ENCODE assay signal across 17 cellular contexts in the genomic region with DNA sequence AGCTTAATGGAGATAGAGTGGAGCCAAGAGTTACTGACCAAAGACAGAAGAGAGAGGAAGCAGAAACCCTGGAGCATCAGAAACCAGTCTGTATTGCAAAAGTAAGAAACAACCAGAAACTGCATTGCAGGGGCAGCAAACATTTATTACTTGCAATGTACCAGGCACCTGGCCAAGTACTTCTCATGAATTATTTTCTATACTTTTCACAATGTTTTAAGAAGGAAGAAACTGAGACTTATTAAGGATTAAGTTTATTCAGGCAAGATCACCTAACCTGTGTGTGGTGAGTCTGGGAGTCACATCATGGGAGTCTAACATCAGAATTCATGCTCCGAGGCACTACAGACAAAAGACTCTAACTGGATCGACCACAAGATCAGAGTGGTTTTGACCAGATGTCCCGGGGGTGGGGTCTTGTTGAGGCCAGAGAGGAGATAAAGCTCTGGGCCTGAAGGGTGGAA. TPM values are rescaled to one million over a fixed set of nuclear protein-coding genes. Genes with fewer than 3 reads are reported as not detected.
DNase-seq lines count a peak whose midpoint lies in the region; ATAC-seq and TF ChIP-seq lines count a peak whose summit lies in the region.
"Had no signal": no experiment of that assay in that cellular context is flagged by ENCODE, and none has a peak within 500 bp of the region (broad histone marks: within the 10 kb centered on the region; RNA-seq: fewer than 3 reads in every experiment).

No MANE protein-coding gene starts in this region.

- no peak for TF ChIP-seq RAD21 in IMR-90 (IDR thresholded peaks at IDR 0.05; ENCODE audit: low read length)

- H2BK15ac ChIP-seq in IMR-90 (ENCODE audit: low read depth, low read length) (peak overlapping the region; percentile 92; the same call in 2 of the 3 replicates), mesenchymal stem cell (ENCODE audit: low read depth, poor library complexity, severe bottlenecking) (no peak overlapping the region)

- no CpG with 5 or more reads among the region's 3 CpGs for WGBS in IMR-90 (ENCODE audit: extremely low coverage in 2 of 2, insufficient read length in 1 of 2), 2 experiments
- WGBS in mesenchymal stem cell: 92% methylated on average over 3 of the region's 3 CpGs

- H3K27ac ChIP-seq in IMR-90 (ENCODE audit: insufficient read depth, low read length) (peak overlapping the region; percentile 87), mesenchymal stem cell (ENCODE audit: low read length, poor library complexity, severe bottlenecking) (peak overlapping the region; percentile 83)
- H3K27ac ChIP-seq: C4-2B, spleen, vagina had no signal

- H4K20me1 ChIP-seq in IMR-90 (ENCODE audit: insufficient read depth, low read length): no peaks in the 10 kb centered on the region

- no peaks in the 10 kb centered on the region for H3K27me3 ChIP-seq in IMR-90 (ENCODE audit: control insufficient read depth, insufficient read depth, low read length)
- peaks cover 0 to 13% of the 10 kb centered on the region in 2 experiments for H3K27me3 ChIP-seq in mesenchymal stem cell (ENCODE audit: control insufficient read depth in 1 of 2, insufficient read depth in 1 of 2, low read length in 2 of 2)
- H3K27me3 ChIP-seq: spleen, vagina had no signal

- POLR2A ChIA-PET in IMR-90 (lab: Charles Lee; ENCODE audit: unreplicated experiment): interaction anchor here (0.6 kb wide), 1 partner anchor 12 kb away, joined by 3 read pairs; no protein-coding TSS in a partner anchor

- TF ChIP-seq POLR2A in IMR-90 (IDR thresholded peaks at IDR 0.05; ENCODE audit: low read depth, low read length): no peak

- H4K8ac ChIP-seq in IMR-90 (ENCODE audit: low read depth in 2 of 2, low read length in 2 of 2): peak overlapping the region; percentile 66 to 74
- no peak overlapping the region for H4K8ac ChIP-seq in mesenchymal stem cell (ENCODE audit: low read length)

- no TSS peak for BruUV-seq in IMR-90 (replicated peaks; lab: Mats Ljungman, UMichigan)

- no peak overlapping the region for H3K9ac ChIP-seq in IMR-90 (ENCODE audit: low read depth, low read length)
- H3K9ac ChIP-seq in mesenchymal stem cell (ENCODE audit: low read length): no peak overlapping the region

- peaks cover 3 to 51% of the 10 kb centered on the region in 2 experiments; a peak in 2 of 4 replicates for H3K79me1 ChIP-seq in IMR-90 (ENCODE audit: low read depth in 1 of 2, low read length in 2 of 2)
- peaks cover 2% of the 10 kb centered on the region for H3K79me1 ChIP-seq in mesenchymal stem cell (replicated peaks; ENCODE audit: low read length, poor library complexity, severe bottlenecking)

- H3K14ac ChIP-seq in IMR-90 (replicated peaks; ENCODE audit: low read depth, low read length) (peak overlapping the region; percentile 93), mesenchymal stem cell (ENCODE audit: low read length in 2 of 2) (no peak overlapping the region)

- dilution Hi-C loops in IMR-90 (cut with HindIII; ENCODE audit: low sequenced_read_pairs, unreplicated experiment): no loop called here

- H3K4me3 ChIP-seq in AG09309 (ENCODE audit: control insufficient read depth, low read depth, low read length): no peak overlapping the region
- H3K4me3 ChIP-seq in IMR-90 (ENCODE audit: insufficient read depth, low read depth, low read length): no peak overlapping the region
- H3K4me3 ChIP-seq in choroid plexus epithelial cell (ENCODE audit: low read depth, low read length): no peak overlapping the region
- H3K4me3 ChIP-seq in mesenchymal stem cell (ENCODE audit: insufficient read depth in 1 of 2, low read depth in 1 of 2, low read length in 2 of 2): no peak overlapping the region
- H3K4me3 ChIP-seq: spleen, vagina had no signal

- ATAC-seq in IMR-90 (ENCODE audit: low read depth): no peak
- no peak for ATAC-seq in HG02884 (IDR thresholded peaks at IDR 0.05; ENCODE audit: unreplicated experiment)

- in situ Hi-C loops in IMR-90 (cut with MboI; ENCODE audit: low sequenced_read_pairs): no loop called here

- TF ChIP-seq CTCF in AG09309 (IDR thresholded peaks at IDR 0.05; ENCODE audit: control insufficient read depth, insufficient read depth, low read depth, low read length, missing control alignments) (no peak), IMR-90 (conservative IDR thresholded peaks at IDR 0.05; ENCODE audit: low read depth, low read length) (no peak), choroid plexus epithelial cell (conservative IDR thresholded peaks at IDR 0.05; ENCODE audit: low read depth, low read length) (no peak)

- H2AK9ac ChIP-seq in IMR-90 (replicated peaks; ENCODE audit: low read depth, low read length, poor library complexity): peak overlapping the region; percentile 19

- H3K4me1 ChIP-seq in IMR-90 (ENCODE audit: control insufficient read depth, insufficient read depth, low read length): peaks cover 22% of the 10 kb centered on the region
- H3K4me1 ChIP-seq in mesenchymal stem cell (ENCODE audit: control insufficient read depth, insufficient read depth, low read depth, low read length): peaks cover 24% of the 10 kb centered on the region
- H3K4me1 ChIP-seq: vagina had no signal

- no peak overlapping the region for H2AFZ ChIP-seq in IMR-90 (replicated peaks; ENCODE audit: low read length, poor library complexity)
- H2AFZ ChIP-seq in mesenchymal stem cell (ENCODE audit: low read depth, low read length): no peak overlapping the region

- H3K18ac ChIP-seq in IMR-90 (ENCODE audit: low read depth, low read length) (peak overlapping the region; percentile 88), mesenchymal stem cell (ENCODE audit: low read depth in 1 of 2, low read length in 2 of 2) (no peak overlapping the region)

- peak overlapping the region; percentile 91 for H4K5ac ChIP-seq in IMR-90 (ENCODE audit: low read depth, low read length)

- H3K9me1 ChIP-seq in IMR-90 (ENCODE audit: insufficient read depth, low read length): peaks cover 28% of the 10 kb centered on the region

- CTCF ChIA-PET in IMR-90 (lab: Yijun Ruan, JAX): interaction anchor here (0.5 to 1.0 kb wide), 3 partner anchors 11 to 271 kb away, joined by 3 read pairs; no protein-coding TSS in a partner anchor

- H2AK5ac ChIP-seq in IMR-90 (ENCODE audit: low read depth, low read length) (peak overlapping the region; percentile 51), mesenchymal stem cell (ENCODE audit: low read length, severe bottlenecking) (peak overlapping the region; percentile 96)

- peak overlapping the region; percentile 95 for H2BK20ac ChIP-seq in IMR-90 (ENCODE audit: low read depth, low read length)

- peak overlapping the region; percentile 66 for H2BK120ac ChIP-seq in IMR-90 (ENCODE audit: low read depth, low read length)
- no peak overlapping the region for H2BK120ac ChIP-seq in mesenchymal stem cell (ENCODE audit: low read depth, low read length)

- DNase-seq in AG09309 (ENCODE audit: low read depth): peak; percentile 46
- DNase-seq in IMR-90: peak; percentile 65
- DNase-seq in choroid plexus epithelial cell (ENCODE audit: low read depth): peak; percentile 93
- peak; percentile 19 for DNase-seq in mesenchymal stem cell
- no peak for DNase-seq in NAMALWA (ENCODE audit: low spot score)
- no peak for DNase-seq in pons (ENCODE audit: low spot score)
- DNase-seq in activated effector memory CD4-positive, alpha-beta T cell treated with anti-CD3 and anti-CD28 coated beads, Interleukin-2, amount 50 U/mL, for 16 hours: no peak
- DNase-seq: activated CD8-positive, alpha-beta memory T cell treated with anti-CD3 and anti-CD28 coated beads, Interleukin-2, amount 50 U/mL, for 4 hours; activated naive CD8-positive, alpha-beta T cell treated with anti-CD3 and anti-CD28 coated beads, Interleukin-2, amount 10 ng/mL, durations not matched to agents 7 days and 5 days; effector CD8-positive, alpha-beta T cell; naive B cell; NCI-H1417 treated with DMSO at 0.1 percent for 48 hours; NCI-H774; spleen had no signal

- peaks cover 2% of the 10 kb centered on the region; the same call in 1 of the 2 replicates for H3K9me3 ChIP-seq in IMR-90 (ENCODE audit: control insufficient read depth, insufficient read depth, low read length)
- H3K9me3 ChIP-seq in mesenchymal stem cell (ENCODE audit: control insufficient read depth, low read length): no peaks in the 10 kb centered on the region
- H3K9me3 ChIP-seq: spleen, vagina had no signal

- peak overlapping the region; percentile 89 for H4K91ac ChIP-seq in IMR-90 (ENCODE audit: insufficient read depth, low read depth, low read length)
- H4K91ac ChIP-seq in mesenchymal stem cell (ENCODE audit: low read length): no peak overlapping the region

- H3K56ac ChIP-seq in IMR-90 (ENCODE audit: extremely low read depth, insufficient read depth, low read length): peak overlapping the region; percentile 72

- intact Hi-C loops in IMR-90 (cut with micrococcal nuclease): no loop called here

- no peak overlapping the region for H2BK12ac ChIP-seq in mesenchymal stem cell (ENCODE audit: low read length in 2 of 2)

- H3K36me3 ChIP-seq in IMR-90 (ENCODE audit: control insufficient read depth, insufficient read depth, low read length) (peaks cover 45% of the 10 kb centered on the region), mesenchymal stem cell (ENCODE audit: control insufficient read depth in 1 of 2, insufficient read depth in 2 of 2, low read depth in 1 of 2, low read length in 2 of 2) (peaks cover 0 to 3% of the 10 kb centered on the region in 2 experiments)
- H3K36me3 ChIP-seq: spleen, vagina had no signal

- H3K4ac ChIP-seq in IMR-90 (ENCODE audit: low read depth, low read length): peak overlapping the region; percentile 93
- H3K4ac ChIP-seq in mesenchymal stem cell (ENCODE audit: low read depth in 1 of 2, low read length in 2 of 2): no peak overlapping the region

- peak overlapping the region; percentile 79 for H3K23ac ChIP-seq in IMR-90 (ENCODE audit: low read depth, low read length)
- no peak overlapping the region for H3K23ac ChIP-seq in mesenchymal stem cell (ENCODE audit: low read length in 2 of 2)

- H2BK5ac ChIP-seq in IMR-90 (ENCODE audit: low read depth, low read length, poor library complexity, severe bottlenecking) (peak overlapping the region; percentile 49), mesenchymal stem cell (ENCODE audit: low read depth, low read length, poor library complexity, severe bottlenecking) (peak overlapping the region; percentile 15)

- H3K4me2 ChIP-seq in IMR-90 (ENCODE audit: low read depth, low read length): no peak overlapping the region; the same call in 1 of the 2 replicates
- no peak overlapping the region for H3K4me2 ChIP-seq in mesenchymal stem cell (ENCODE audit: low read length, poor library complexity, severe bottlenecking)

RNA-seq across cellular contexts. Expression of a gene that starts 47.4 kb away (rescaled TPM):
- 18.6 and 21.9 TPM in 2 replicates for total RNA-seq in IMR-90 (2012; rRNA removed)
- polyA plus RNA-seq in IMR-90 (2012; rRNA removed): 19.8 and 26.3 TPM in 2 replicates
- 22.9 and 37.5 TPM in 2 replicates for polyA plus RNA-seq in IMR-90 (2012; cell fraction: cytosol; rRNA removed)
- polyA plus RNA-seq in IMR-90 (2012; cell fraction: nucleus; rRNA removed; ENCODE audit: low replicate concordance): 17.5 and 57.8 TPM in 2 replicates
- 0.91 TPM for polyA plus RNA-seq in mesenchymal stem cell (2013, experiment 1 of 2)
- 1.1 TPM for polyA plus RNA-seq in mesenchymal stem cell (2013, experiment 2 of 2)
- total RNA-seq: activated naive CD8-positive, alpha-beta T cell treated with anti-CD3 and anti-CD28 coated beads, Interleukin-2, amount 10 ng/mL, durations not matched to agents 7 days and 5 days had no signal

Comparison
In these comparisons a context has a peak if more than half of its experiments do, and no peak if none do; other contexts are left out.
1. DNase-seq: peak in AG09309 (single experiment), IMR-90 (single experiment), choroid plexus epithelial cell (single experiment) and mesenchymal stem cell (single experiment); none in NAMALWA (single experiment), pons (single experiment) and activated effector memory CD4-positive, alpha-beta T cell treated with anti-CD3 and anti-CD28 coated beads, Interleukin-2, amount 50 U/mL, for 16 hours (single experiment).